26 cellular contexts compared by ENCODE assay signal in the genomic region with DNA sequence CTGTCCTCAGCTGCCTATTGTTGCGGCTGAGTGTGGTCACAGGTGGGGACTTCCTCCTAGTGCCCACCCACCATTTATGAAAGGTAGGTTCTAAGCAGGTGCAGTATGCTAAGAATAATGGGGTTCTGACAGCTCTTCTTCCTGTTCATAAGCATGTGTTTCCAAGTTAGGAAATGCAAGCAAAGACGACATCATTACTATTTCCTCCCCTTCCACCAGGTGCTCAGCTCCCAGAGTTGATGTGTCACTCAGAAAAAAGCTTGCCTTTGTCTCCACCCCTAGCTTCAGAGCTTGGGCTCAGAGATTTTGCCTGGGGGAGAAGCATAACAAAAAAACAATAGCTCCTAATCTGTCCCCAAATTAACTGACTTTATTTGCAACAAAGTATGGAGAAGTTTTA.
DNase-seq lines count a peak whose midpoint lies in the region; ATAC-seq and TF ChIP-seq lines count a peak whose summit lies in the region.
"Had no signal": no experiment of that assay in that cellular context is flagged by ENCODE, and none has a peak within 500 bp of the region (broad histone marks: within the 10 kb centered on the region; RNA-seq: fewer than 3 reads in every experiment).

No MANE protein-coding gene starts in this region.

- no peak overlapping the region for H2BK120ac ChIP-seq in IMR-90 (ENCODE audit: low read depth, low read length)

- intact Hi-C loops in IMR-90 (cut with micrococcal nuclease): no loop called here

- peaks cover 10% of the 10 kb centered on the region for H3K4me1 Mint-ChIP-seq in WTC11

- no peak overlapping the region for H2BK20ac ChIP-seq in IMR-90 (ENCODE audit: low read depth, low read length)

- H3K4me3 Mint-ChIP-seq in WTC11: no peak overlapping the region
- H3K4me3 Mint-ChIP-seq: activated CD4-positive, alpha-beta memory T cell treated with anti-CD3 and anti-CD28 coated beads for 36 hours; CD4-positive, CD25-positive, alpha-beta regulatory T cell; mesothelial cell of epicardium; nephron had no signal

- no peak overlapping the region for H2AFZ ChIP-seq in IMR-90 (replicated peaks; ENCODE audit: low read length, poor library complexity)

- H2AK5ac ChIP-seq in IMR-90 (ENCODE audit: low read depth, low read length): no peak overlapping the region

- dilution Hi-C loops in IMR-90 (cut with HindIII; ENCODE audit: low sequenced_read_pairs, unreplicated experiment): no loop called here

- no peak overlapping the region for H3K4me2 ChIP-seq in IMR-90 (ENCODE audit: low read depth, low read length)

- DNase-seq in ELR (ENCODE audit: low read depth) (peak; percentile 17), IMR-90 (peak; percentile 5), WTC11 (ENCODE audit: low spot score) (no peak), kidney tubule cell (ENCODE audit: low spot score) (peak; percentile 53), AG08395 (ENCODE audit: low spot score) (no peak), NCI-H2029 treated with DMSO at 0.1 percent for 48 hours (lab: John Stamatoyannopoulos, UW) (no peak)
- DNase-seq: activated CD4-positive, alpha-beta memory T cell treated with anti-CD3 and anti-CD28 coated beads for 36 hours; activated CD4-positive, CD25-positive, alpha-beta regulatory T cell; activated naive CD4-positive, alpha-beta T cell; amniotic stem cell; CD4-positive, CD25-positive, alpha-beta regulatory T cell; DMS 273 treated with DMSO at 0.1 percent for 48 hours; left cardiac atrium; NCI-H2171 treated with DMSO at 0.1 percent for 48 hours; NK-92 treated with Interleukin-12 subunit alpha and Interleukin-12 subunit beta, amount 100 ng/mL, for 24 hours; stimulated activated naive CD4-positive, alpha-beta T cell treated with Interleukin-2 at 50 U/mL for 16 hours; T-helper 9 cell; tibial artery had no signal

- H3K9me3 ChIP-seq in IMR-90 (ENCODE audit: control insufficient read depth, insufficient read depth, low read length): peaks cover 6% of the 10 kb centered on the region
- H3K9me3 ChIP-seq: HAP-1 had no signal

- no peak overlapping the region for H4K5ac ChIP-seq in IMR-90 (ENCODE audit: low read depth, low read length)

- no peaks in the 10 kb centered on the region for H3K27me3 Mint-ChIP-seq in WTC11 (ENCODE audit: low read depth)
- H3K27me3 Mint-ChIP-seq: activated CD4-positive, alpha-beta memory T cell treated with anti-CD3 and anti-CD28 coated beads for 36 hours; CD4-positive, CD25-positive, alpha-beta regulatory T cell had no signal

- H3K4me3 ChIP-seq in IMR-90 (ENCODE audit: insufficient read depth, low read depth, low read length): no peak overlapping the region
- H3K4me3 ChIP-seq: cardiac muscle cell, HAP-1, skin epidermis, tibial artery had no signal

- H3K9me3 Mint-ChIP-seq in WTC11: peaks cover 24% of the 10 kb centered on the region

- no peak overlapping the region for H3K27ac ChIP-seq in IMR-90 (ENCODE audit: insufficient read depth, low read length)
- H3K27ac ChIP-seq: cardiac muscle cell, skin epidermis, tibial artery had no signal

- TF ChIP-seq RAD21 in IMR-90 (IDR thresholded peaks at IDR 0.05; ENCODE audit: low read length): no peak

- no peak overlapping the region for H3K14ac ChIP-seq in IMR-90 (replicated peaks; ENCODE audit: low read depth, low read length)

- no peak overlapping the region for H4K91ac ChIP-seq in IMR-90 (ENCODE audit: insufficient read depth, low read depth, low read length)

- TF ChIP-seq CTCF in IMR-90 (conservative IDR thresholded peaks at IDR 0.05; ENCODE audit: low read depth, low read length): no peak
- no peak for TF ChIP-seq CTCF in WTC11 (IDR thresholded peaks at IDR 0.05)

- H3K18ac ChIP-seq in IMR-90 (ENCODE audit: low read depth, low read length): no peak overlapping the region

- H4K20me1 ChIP-seq in IMR-90 (ENCODE audit: insufficient read depth, low read length): no peaks in the 10 kb centered on the region

- H3K4me1 ChIP-seq in IMR-90 (ENCODE audit: control insufficient read depth, insufficient read depth, low read length): no peaks in the 10 kb centered on the region
- H3K4me1 ChIP-seq: HAP-1, tibial artery had no signal

- ATAC-seq in IMR-90 (ENCODE audit: low read depth) (no peak), WTC11 (peak; percentile 76), GM21786 (IDR thresholded peaks at IDR 0.05; ENCODE audit: unreplicated experiment) (no peak), GM18870 (IDR thresholded peaks at IDR 0.05; ENCODE audit: unreplicated experiment) (no peak)
- ATAC-seq: esophagus mucosa, left cardiac atrium had no signal

- POLR2A ChIA-PET in IMR-90 (lab: Charles Lee; ENCODE audit: unreplicated experiment): no interaction called here
- POLR2A ChIA-PET in WTC11 (lab: Charles Lee): no interaction called here

- no peaks in the 10 kb centered on the region for H3K9me1 ChIP-seq in IMR-90 (ENCODE audit: insufficient read depth, low read length)

- in situ Hi-C loops in IMR-90 (cut with MboI; ENCODE audit: low sequenced_read_pairs): no loop called here

- no peaks in the 10 kb centered on the region for H3K79me1 ChIP-seq in IMR-90 (ENCODE audit: low read depth in 1 of 2, low read length in 2 of 2)

- no peak overlapping the region for H3K27ac Mint-ChIP-seq in WTC11
- H3K27ac Mint-ChIP-seq: activated CD4-positive, alpha-beta memory T cell treated with anti-CD3 and anti-CD28 coated beads for 36 hours; CD4-positive, CD25-positive, alpha-beta regulatory T cell; mesothelial cell of epicardium had no signal

- BruUV-seq in IMR-90 (replicated peaks; lab: Mats Ljungman, UMichigan): no TSS peak

- no peak overlapping the region for H3K56ac ChIP-seq in IMR-90 (ENCODE audit: extremely low read depth, insufficient read depth, low read length)

- no peak overlapping the region for H4K8ac ChIP-seq in IMR-90 (ENCODE audit: low read depth in 2 of 2, low read length in 2 of 2)

- H3K4ac ChIP-seq in IMR-90 (ENCODE audit: low read depth, low read length): no peak overlapping the region

- no CpG with 5 or more reads among the region's 2 CpGs for WGBS in IMR-90 (ENCODE audit: extremely low coverage in 2 of 2, insufficient read length in 1 of 2), 2 experiments

- peaks cover 17% of the 10 kb centered on the region for H3K36me3 Mint-ChIP-seq in WTC11
- H3K36me3 Mint-ChIP-seq: activated CD4-positive, alpha-beta memory T cell treated with anti-CD3 and anti-CD28 coated beads for 36 hours; CD4-positive, CD25-positive, alpha-beta regulatory T cell had no signal

- no peak overlapping the region for H2BK5ac ChIP-seq in IMR-90 (ENCODE audit: low read depth, low read length, poor library complexity, severe bottlenecking)

- CTCF ChIA-PET in IMR-90 (lab: Yijun Ruan, JAX) (no interaction called here), WTC11 (lab: Charles Lee) (interaction anchor here (1.3 kb wide), 1 partner anchor 14 kb away, joined by 6 read pairs; no protein-coding TSS in a partner anchor)

- no peak for TF ChIP-seq POLR2A in IMR-90 (IDR thresholded peaks at IDR 0.05; ENCODE audit: low read depth, low read length)

- H3K27me3 ChIP-seq in IMR-90 (ENCODE audit: control insufficient read depth, insufficient read depth, low read length): no peaks in the 10 kb centered on the region
- H3K27me3 ChIP-seq: cardiac muscle cell, tibial artery had no signal

- H3K9ac ChIP-seq in IMR-90 (ENCODE audit: low read depth, low read length): no peak overlapping the region

- H2AK9ac ChIP-seq in IMR-90 (replicated peaks; ENCODE audit: low read depth, low read length, poor library complexity): no peak overlapping the region

- H3K23ac ChIP-seq in IMR-90 (ENCODE audit: low read depth, low read length): no peak overlapping the region

- H3K36me3 ChIP-seq in IMR-90 (ENCODE audit: control insufficient read depth, insufficient read depth, low read length): no peaks in the 10 kb centered on the region
- H3K36me3 ChIP-seq: cardiac muscle cell, HAP-1, tibial artery had no signal

- no peak overlapping the region for H2BK15ac ChIP-seq in IMR-90 (ENCODE audit: low read depth, low read length)

TF ChIP-seq in IMR-90, 13 proteins besides CTCF, POLR2A, EP300 and RAD21:
- TF ChIP-seq MAZ (IDR thresholded peaks at IDR 0.05; ENCODE audit: borderline replicate concordance, low read depth, low read length): no peak
- no peak for TF ChIP-seq BHLHE40 (IDR thresholded peaks at IDR 0.05; ENCODE audit: low read depth, low read length)

TF ChIP-seq in WTC11, 78 proteins besides CTCF, POLR2A, EP300 and RAD21 (continues in another document):
- no peak for TF ChIP-seq JAZF1 (CRISPR knock-in tag; IDR thresholded peaks at IDR 0.05)
- TF ChIP-seq TP53 (CRISPR knock-in tag; IDR thresholded peaks at IDR 0.05): no peak
- no peak for TF ChIP-seq TEAD1 (CRISPR knock-in tag; IDR thresholded peaks at IDR 0.05)
- TF ChIP-seq PRRX2 (CRISPR knock-in tag; IDR thresholded peaks at IDR 0.05): no peak
- TF ChIP-seq, protein P1, sequence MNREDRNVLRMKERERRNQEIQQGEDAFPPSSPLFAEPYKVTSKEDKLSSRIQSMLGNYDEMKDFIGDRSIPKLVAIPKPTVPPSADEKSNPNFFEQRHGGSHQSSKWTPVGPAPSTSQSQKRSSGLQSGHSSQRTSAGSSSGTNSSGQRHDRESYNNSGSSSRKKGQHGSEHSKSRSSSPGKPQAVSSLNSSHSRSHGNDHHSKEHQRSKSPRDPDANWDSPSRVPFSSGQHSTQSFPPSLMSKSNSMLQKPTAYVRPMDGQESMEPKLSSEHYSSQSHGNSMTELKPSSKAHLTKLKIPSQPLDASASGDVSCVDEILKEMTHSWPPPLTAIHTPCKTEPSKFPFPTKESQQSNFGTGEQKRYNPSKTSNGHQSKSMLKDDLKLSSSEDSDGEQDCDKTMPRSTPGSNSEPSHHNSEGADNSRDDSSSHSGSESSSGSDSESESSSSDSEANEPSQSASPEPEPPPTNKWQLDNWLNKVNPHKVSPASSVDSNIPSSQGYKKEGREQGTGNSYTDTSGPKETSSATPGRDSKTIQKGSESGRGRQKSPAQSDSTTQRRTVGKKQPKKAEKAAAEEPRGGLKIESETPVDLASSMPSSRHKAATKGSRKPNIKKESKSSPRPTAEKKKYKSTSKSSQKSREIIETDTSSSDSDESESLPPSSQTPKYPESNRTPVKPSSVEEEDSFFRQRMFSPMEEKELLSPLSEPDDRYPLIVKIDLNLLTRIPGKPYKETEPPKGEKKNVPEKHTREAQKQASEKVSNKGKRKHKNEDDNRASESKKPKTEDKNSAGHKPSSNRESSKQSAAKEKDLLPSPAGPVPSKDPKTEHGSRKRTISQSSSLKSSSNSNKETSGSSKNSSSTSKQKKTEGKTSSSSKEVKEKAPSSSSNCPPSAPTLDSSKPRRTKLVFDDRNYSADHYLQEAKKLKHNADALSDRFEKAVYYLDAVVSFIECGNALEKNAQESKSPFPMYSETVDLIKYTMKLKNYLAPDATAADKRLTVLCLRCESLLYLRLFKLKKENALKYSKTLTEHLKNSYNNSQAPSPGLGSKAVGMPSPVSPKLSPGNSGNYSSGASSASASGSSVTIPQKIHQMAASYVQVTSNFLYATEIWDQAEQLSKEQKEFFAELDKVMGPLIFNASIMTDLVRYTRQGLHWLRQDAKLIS (CRISPR knock-in tag; IDR thresholded peaks at IDR 0.05; ENCODE audit: borderline replicate concordance): no peak
- no peak for TF ChIP-seq ZNF263 (CRISPR knock-in tag; IDR thresholded peaks at IDR 0.05; ENCODE audit: low read depth)
- no peak for TF ChIP-seq TCF7 (CRISPR knock-in tag; IDR thresholded peaks at IDR 0.05; ENCODE audit: low read depth)

Comparison
In these comparisons a context has a peak if more than half of its experiments do, and no peak if none do; other contexts are left out.
1. DNase-seq: peak in ELR (single experiment), IMR-90 (single experiment) and kidney tubule cell (single experiment); none in WTC11 (single experiment), AG08395 (single experiment) and NCI-H2029 treated with DMSO at 0.1 percent for 48 hours (single experiment).